In genomic region chr10:34526186-34526585, GRCh38 we compare ENCODE assay signal across 11 cellular contexts.
DNase-seq lines count a peak whose midpoint lies in the region; ATAC-seq and TF ChIP-seq lines count a peak whose summit lies in the region.
"Had no signal": no experiment of that assay in that cellular context is flagged by ENCODE, and none has a peak within 500 bp of the region (broad histone marks: within the 10 kb centered on the region; RNA-seq: fewer than 3 reads in every experiment).

No MANE protein-coding gene starts in this region.

- no peaks in the 10 kb centered on the region for H3K27me3 Mint-ChIP-seq in mesothelial cell of epicardium (ENCODE audit: low read depth)

- H3K27ac ChIP-seq in A673 (ENCODE audit: low read depth, low read length, poor library complexity, severe bottlenecking) (peak overlapping the region; percentile 60), HUES6 (ENCODE audit: low read depth, low read length) (peak overlapping the region; percentile 79)
- H3K27ac ChIP-seq: BLaER1 treated with 17β-estradiol and CSF1 and Interleukin-3, amounts not matched to agents 10 nM and 100 nM; SK-N-MC had no signal

- TF ChIP-seq CTCF in A673 (conservative IDR thresholded peaks at IDR 0.05; ENCODE audit: low read depth, low read length): no peak
- TF ChIP-seq CTCF in mesothelial cell of epicardium (IDR thresholded peaks at IDR 0.05; ENCODE audit: unreplicated experiment): no peak
- no peak for TF ChIP-seq CTCF in omental fat pad (IDR thresholded peaks at IDR 0.05)

- no peaks in the 10 kb centered on the region for H3K36me3 ChIP-seq in A673 (ENCODE audit: insufficient read depth, low read length, poor library complexity, severe bottlenecking)
- H3K36me3 ChIP-seq in HUES6 (ENCODE audit: control insufficient read depth, insufficient read depth, low read length): no peaks in the 10 kb centered on the region

- DNase-seq in A673 (ENCODE audit: low spot score): peak; percentile 45
- DNase-seq in dedifferentiated amniotic fluid mesenchymal stem cell (ENCODE audit: extremely low spot score): peak; percentile 32
- no peak for DNase-seq in mesothelial cell of epicardium (ENCODE audit: low spot score in 2 of 2, unreplicated experiment in 2 of 2)
- DNase-seq in stimulated activated naive CD4-positive, alpha-beta T cell treated with Interleukin-2 at 50 U/mL for 16 hours (lab: John Stamatoyannopoulos, UW): no peak
- no peak for DNase-seq in omental fat pad (ENCODE audit: low spot score)
- no peak for DNase-seq in pons (ENCODE audit: low spot score)
- DNase-seq in activated gamma-delta T cell treated with Interleukin-2 at 50 U/mL for 16 hours: no peak
- DNase-seq: NCI-H1930 had no signal

- no TSS peak for BruUV-seq in A673 (replicated peaks; lab: Mats Ljungman, UMichigan)

- no peak overlapping the region for H3K4me3 Mint-ChIP-seq in mesothelial cell of epicardium

- H3K9me3 ChIP-seq in A673 (ENCODE audit: low read depth, low read length, poor library complexity, severe bottlenecking) (peaks cover 6% of the 10 kb centered on the region), HUES6 (ENCODE audit: control insufficient read depth, insufficient read depth, low read depth, low read length) (no peaks in the 10 kb centered on the region; the same call in 1 of the 2 replicates)

- H3K27ac Mint-ChIP-seq in mesothelial cell of epicardium: peak overlapping the region; percentile 29

- POLR2A ChIA-PET in A673 (lab: Charles Lee; ENCODE audit: low non-redundant PET): no interaction called here

- peaks cover 26% of the 10 kb centered on the region for H3K4me1 ChIP-seq in A673 (ENCODE audit: insufficient read depth, low read length, poor library complexity, severe bottlenecking)
- peaks cover 39% of the 10 kb centered on the region for H3K4me1 ChIP-seq in HUES6 (ENCODE audit: control insufficient read depth, insufficient read depth, low read length)

- ATAC-seq in omental fat pad (ENCODE audit: low FRiP score): no peak

- intact Hi-C loops in A673 (cut with micrococcal nuclease; ENCODE audit: unreplicated experiment): no loop called here

- H3K4me3 ChIP-seq in A673 (ENCODE audit: low read depth, low read length, poor library complexity, severe bottlenecking): no peak overlapping the region
- H3K4me3 ChIP-seq in HUES6 (ENCODE audit: low read depth, low read length): no peak overlapping the region
- H3K4me3 ChIP-seq: BLaER1 treated with 17β-estradiol and CSF1 and Interleukin-3, amounts not matched to agents 10 nM and 100 nM; SK-N-MC had no signal

- H3K36me3 Mint-ChIP-seq in mesothelial cell of epicardium: peaks cover 6% of the 10 kb centered on the region

- peak overlapping the region; percentile 20 for H3K9ac ChIP-seq in HUES6 (ENCODE audit: low read length)
- H3K9ac ChIP-seq: BLaER1 treated with 17β-estradiol and CSF1 and Interleukin-3, amounts not matched to agents 10 nM and 100 nM had no signal

- CTCF ChIA-PET in A673 (lab: Charles Lee): interaction anchor here (1.0 kb wide), 1 partner anchor 112 kb away, joined by 5 read pairs; no protein-coding TSS in a partner anchor

- peaks cover 13% of the 10 kb centered on the region for H3K9me3 Mint-ChIP-seq in mesothelial cell of epicardium

- H3K27me3 ChIP-seq in A673 (replicated peaks; ENCODE audit: insufficient read depth, low read depth, low read length, poor library complexity) (no peaks in the 10 kb centered on the region), HUES6 (ENCODE audit: control insufficient read depth, insufficient read depth, low read length) (no peaks in the 10 kb centered on the region)
- H3K27me3 ChIP-seq: BLaER1 treated with 17β-estradiol and CSF1 and Interleukin-3, amounts not matched to agents 10 nM and 100 nM had no signal

- H3K4me1 Mint-ChIP-seq in mesothelial cell of epicardium: peaks cover 31% of the 10 kb centered on the region

Comparison
In these comparisons a context has a peak if more than half of its experiments do, and no peak if none do; other contexts are left out.
1. DNase-seq: peak in A673 (single experiment) and dedifferentiated amniotic fluid mesenchymal stem cell (single experiment); none in mesothelial cell of epicardium (0 of 2), stimulated activated naive CD4-positive, alpha-beta T cell treated with Interleukin-2 at 50 U/mL for 16 hours (single experiment), omental fat pad (single experiment), pons (single experiment) and activated gamma-delta T cell treated with Interleukin-2 at 50 U/mL for 16 hours (single experiment).